ENCODE assay signal across 7 cellular contexts in genomic region chr16:546909-547770, GRCh38. TPM values are rescaled to one million over a fixed set of nuclear protein-coding genes. Genes with fewer than 3 reads are reported as not detected.
DNase-seq lines count a peak whose midpoint lies in the region; ATAC-seq and TF ChIP-seq lines count a peak whose summit lies in the region.
"Had no signal": no experiment of that assay in that cellular context is flagged by ENCODE, and none has a peak within 500 bp of the region (broad histone marks: within the 10 kb centered on the region; RNA-seq: fewer than 3 reads in every experiment).

No MANE protein-coding gene starts in this region.

- peaks cover 4% of the 10 kb centered on the region for H3K27me3 Mint-ChIP-seq in neural progenitor cell (ENCODE audit: insufficient read depth, low read depth)

- H3K4me2 ChIP-seq in neural progenitor cell: peak overlapping the region; percentile 22

- peaks cover 3% of the 10 kb centered on the region for H3K36me3 Mint-ChIP-seq in neural progenitor cell

- 62 to 89% methylated on average over 46 to 56 of the region's 60 CpGs for WGBS in body of pancreas, 2 donors

- H3K36me3 ChIP-seq in body of pancreas (replicated peaks in 1 of 2; ENCODE audit: insufficient read depth in 1 of 2, low read depth in 2 of 2): peaks cover 4 to 9% of the 10 kb centered on the region in 2 donors
- no peaks in the 10 kb centered on the region for H3K36me3 ChIP-seq in neural progenitor cell

- H3K27ac ChIP-seq in body of pancreas (no peak overlapping the region), neural progenitor cell (no peak overlapping the region)

- H4K20me1 ChIP-seq in neural progenitor cell (ENCODE audit: low read depth): peaks cover 11% of the 10 kb centered on the region

- in situ Hi-C loops in GM13976 (cut with MboI; ENCODE audit: low sequenced_read_pairs, unreplicated experiment): no loop called here

- H3K9me3 ChIP-seq in body of pancreas: no peaks in the 10 kb centered on the region
- H3K9me3 ChIP-seq in neural progenitor cell (ENCODE audit: low read depth): no peaks in the 10 kb centered on the region

- no peak overlapping the region for H3K4me3 Mint-ChIP-seq in neural progenitor cell

- TF ChIP-seq CTCF in body of pancreas (IDR thresholded peaks at IDR 0.05) (peak; percentile 21 to 58 (median 53)), neural progenitor cell (IDR thresholded peaks at IDR 0.05) (peak; percentile 66), GM13976 (IDR thresholded peaks at IDR 0.05; ENCODE audit: borderline replicate concordance, control extremely low read depth, extremely low read depth, insufficient read depth, missing control alignments) (no peak)

- no peaks in the 10 kb centered on the region for H3K4me1 Mint-ChIP-seq in neural progenitor cell

- intact Hi-C loops in body of pancreas (cut with DNase I): no loop called here

- H3K27me3 ChIP-seq in body of pancreas: no peaks in the 10 kb centered on the region
- H3K27me3 ChIP-seq in neural progenitor cell: no peaks in the 10 kb centered on the region

- no peaks in the 10 kb centered on the region for H3K9me3 Mint-ChIP-seq in neural progenitor cell

- no peak for TF ChIP-seq POLR2A in body of pancreas (IDR thresholded peaks at IDR 0.05)

- ATAC-seq in body of pancreas: peak; percentile 62
- no peak for ATAC-seq in HG03108 (IDR thresholded peaks at IDR 0.05; ENCODE audit: unreplicated experiment)

- no peaks in the 10 kb centered on the region for H3F3A ChIP-seq in neural progenitor cell (ENCODE audit: low read depth)

- no peaks in the 10 kb centered on the region for H3K79me2 ChIP-seq in neural progenitor cell (ENCODE audit: low read depth)

- no peak overlapping the region for H3K9ac ChIP-seq in neural progenitor cell

- no peaks in the 10 kb centered on the region for H3K4me1 ChIP-seq in body of pancreas
- H3K4me1 ChIP-seq in neural progenitor cell: no peaks in the 10 kb centered on the region

- H3K4me3 ChIP-seq in body of pancreas: no peak overlapping the region
- no peak overlapping the region for H3K4me3 ChIP-seq in neural progenitor cell

- no peak overlapping the region for H3K27ac Mint-ChIP-seq in neural progenitor cell

- H2AFZ ChIP-seq in neural progenitor cell (replicated peaks): no peak overlapping the region

- peak; percentile 67 for DNase-seq in NCI-H345 (lab: John Stamatoyannopoulos, UW)
- no peak for DNase-seq in NCI-H345 treated with DMSO at 0.1 percent for 48 hours (lab: John Stamatoyannopoulos, UW; ENCODE audit: unreplicated experiment)
- DNase-seq in body of pancreas: peak; percentile 60 to 74 (median 72)
- peak; percentile 82 for DNase-seq in neural progenitor cell (ENCODE audit: low spot score)
- no peak for DNase-seq in GM13976 (ENCODE audit: low spot score)

RNA-seq across cellular contexts. Expression of gene PRR35, which starts 13.1 kb away (rescaled TPM):
- total RNA-seq in body of pancreas: not detected
- total RNA-seq in neural progenitor cell (ENCODE audit: low replicate concordance): not detected in 2 replicates
- total RNA-seq: subcutaneous adipose tissue had no signal

RNA-seq across cellular contexts. Expression of gene CAPN15, which starts 19.6 kb away (rescaled TPM):
- total RNA-seq in body of pancreas (100 to 1,000 TPM in 1 of 2 donors, 10 to 100 TPM in 1; 48.0 to 104 TPM), neural progenitor cell (ENCODE audit: low replicate concordance) (6.8 and 41.0 TPM in 2 replicates)

RNA-seq across cellular contexts. Expression of gene NHLRC4, which starts 19.7 kb away (rescaled TPM):
- total RNA-seq in body of pancreas: under 1 TPM in 1 of 2 donors, not detected in 1; 0.52 TPM
- 0.28 TPM in 1 of 2 replicates, not detected in the other for total RNA-seq in neural progenitor cell (ENCODE audit: low replicate concordance)

RNA-seq across cellular contexts. Expression of gene PIGQ, which starts 22.6 kb away (rescaled TPM):
- total RNA-seq in body of pancreas (10 to 100 TPM; 76.5 to 83.1 TPM), neural progenitor cell (ENCODE audit: low replicate concordance) (16.1 and 60.7 TPM in 2 replicates)

RNA-seq across cellular contexts. Expression of gene RAB40C, which starts 42.7 kb away (rescaled TPM):
- total RNA-seq in body of pancreas: 10 to 100 TPM; 37.2 to 41.0 TPM
- 6.0 and 30.0 TPM in 2 replicates for total RNA-seq in neural progenitor cell (ENCODE audit: low replicate concordance)

Comparison
In these comparisons a context has a peak if more than half of its experiments do, and no peak if none do; other contexts are left out.
1. DNase-seq: peak in NCI-H345 (single experiment), body of pancreas (4 of 4) and neural progenitor cell (single experiment); none in NCI-H345 treated with DMSO at 0.1 percent for 48 hours (single experiment) and GM13976 (single experiment).